ENCODE assay signal across 18 cellular contexts in the genomic region with DNA sequence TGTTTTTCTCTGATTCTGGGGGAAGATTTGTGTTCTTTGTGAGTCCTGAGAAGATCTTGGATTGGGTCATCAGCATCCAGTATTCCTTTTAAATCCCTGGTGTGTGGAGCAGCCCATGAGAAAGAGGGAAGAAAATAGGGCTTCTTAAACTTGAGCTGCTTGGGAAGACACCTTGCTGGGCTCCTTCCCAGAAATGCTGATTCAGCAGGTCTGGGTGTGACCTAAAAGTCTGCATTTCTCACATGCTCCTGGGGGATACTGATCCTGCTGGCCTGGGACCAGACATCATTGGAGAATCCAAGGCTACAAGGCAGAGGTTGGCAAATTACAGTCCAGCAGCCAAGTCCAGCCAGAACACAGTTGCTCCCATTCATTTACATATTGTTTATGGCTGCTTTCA. TPM values are rescaled to one million over a fixed set of nuclear protein-coding genes. Genes with fewer than 3 reads are reported as not detected.
DNase-seq lines count a peak whose midpoint lies in the region; ATAC-seq, FAIRE-seq and TF ChIP-seq lines count a peak whose summit lies in the region.
"Had no signal": no experiment of that assay in that cellular context is flagged by ENCODE, and none has a peak within 500 bp of the region (broad histone marks: within the 10 kb centered on the region; RNA-seq: fewer than 3 reads in every experiment).

No MANE protein-coding gene starts in this region.

- H3K9me3 ChIP-seq in CD4-positive, alpha-beta T cell (ENCODE audit: control insufficient read depth, low read length): no peaks in the 10 kb centered on the region
- H3K9me3 ChIP-seq in naive thymus-derived CD4-positive, alpha-beta T cell (ENCODE audit: control insufficient read depth in 2 of 3, low read length in 3 of 3): no peaks in the 10 kb centered on the region
- H3K9me3 ChIP-seq: HAP-1 had no signal

- no peaks in the 10 kb centered on the region for H3K27me3 Mint-ChIP-seq in CD4-positive, alpha-beta T cell
- no peaks in the 10 kb centered on the region for H3K27me3 Mint-ChIP-seq in naive thymus-derived CD4-positive, alpha-beta T cell
- H3K27me3 Mint-ChIP-seq in activated T-cell treated with anti-CD3 and anti-CD28 coated beads, Interleukin-2, amount 50 U/mL, for 24 hours: no peaks in the 10 kb centered on the region
- H3K27me3 Mint-ChIP-seq: CD4-positive, alpha-beta memory T cell had no signal

- H3K27ac ChIP-seq in CD4-positive, alpha-beta T cell (ENCODE audit: low read depth, low read length): no peak overlapping the region
- no peak overlapping the region for H3K27ac ChIP-seq in naive thymus-derived CD4-positive, alpha-beta T cell (ENCODE audit: low read depth, low read length)
- H3K27ac ChIP-seq: C4-2B had no signal

- no peaks in the 10 kb centered on the region for H3K27me3 ChIP-seq in CD4-positive, alpha-beta T cell (ENCODE audit: control insufficient read depth, insufficient read depth, low read length)
- no peaks in the 10 kb centered on the region for H3K27me3 ChIP-seq in naive thymus-derived CD4-positive, alpha-beta T cell (ENCODE audit: control insufficient read depth in 2 of 2, insufficient read depth in 2 of 2, low read length in 2 of 2)

- peaks cover 0 to 25% of the 10 kb centered on the region in 2 donors for H3K4me1 ChIP-seq in naive thymus-derived CD4-positive, alpha-beta T cell (ENCODE audit: control insufficient read depth in 2 of 2, insufficient read depth in 2 of 2, low read length in 2 of 2)
- H3K4me1 ChIP-seq: HAP-1 had no signal

- H3K4me3 ChIP-seq in naive thymus-derived CD4-positive, alpha-beta T cell (ENCODE audit: low read length): no peak overlapping the region
- H3K4me3 ChIP-seq: HAP-1 had no signal

- H3K36me3 ChIP-seq in naive thymus-derived CD4-positive, alpha-beta T cell (ENCODE audit: control insufficient read depth in 2 of 3, insufficient read depth in 3 of 3, low read length in 3 of 3): no peaks in the 10 kb centered on the region
- H3K36me3 ChIP-seq: HAP-1 had no signal

- H3K27ac Mint-ChIP-seq in CD4-positive, alpha-beta T cell: peak overlapping the region; percentile 96
- peak overlapping the region in 7 of 9 donors; percentile 32 to 96 (median 91) for H3K27ac Mint-ChIP-seq in naive thymus-derived CD4-positive, alpha-beta T cell
- no peak overlapping the region for H3K27ac Mint-ChIP-seq in activated T-cell treated with anti-CD3 and anti-CD28 coated beads, Interleukin-2, amount 50 U/mL, for 24 hours

- FAIRE-seq in frontal cortex (lab: Jason Lieb, UNC): no peak
- FAIRE-seq: GM12892, GM18507 had no signal

- no peak overlapping the region for H3K4me3 Mint-ChIP-seq in CD4-positive, alpha-beta T cell
- no peak overlapping the region for H3K4me3 Mint-ChIP-seq in naive thymus-derived CD4-positive, alpha-beta T cell
- H3K4me3 Mint-ChIP-seq in activated T-cell treated with anti-CD3 and anti-CD28 coated beads, Interleukin-2, amount 50 U/mL, for 24 hours: no peak overlapping the region

- POLR2A ChIA-PET in CD4-positive, alpha-beta T cell (lab: Charles Lee): interaction anchor here (0.7 to 1.2 kb wide), 2 partner anchors 34 kb away, joined by 3 to 4 read pairs; no protein-coding TSS in a partner anchor
- POLR2A ChIA-PET in naive thymus-derived CD4-positive, alpha-beta T cell (lab: Charles Lee): interaction anchor here (0.6 kb wide), 1 partner anchor 46 kb away, joined by 3 read pairs; no protein-coding TSS in a partner anchor

- DNase-seq in CD4-positive, alpha-beta T cell: no peak
- peak; percentile 25 for DNase-seq in astrocyte of the hippocampus (ENCODE audit: low read depth, low spot score)
- DNase-seq in naive thymus-derived CD4-positive, alpha-beta T cell: no peak
- no peak for DNase-seq in NCI-H1694 (lab: John Stamatoyannopoulos, UW)
- no peak for DNase-seq in frontal cortex (ENCODE audit: low spot score in 2 of 2)
- no peak for DNase-seq in activated T-cell treated with anti-CD3 and anti-CD28 coated beads, Interleukin-2, amount 50 U/mL, for 24 hours
- DNase-seq: ACHN; AML-193; CD4-positive, alpha-beta memory T cell; DMS153; DMS79; GDM1; GOT3; KBM-7 had no signal

- TF ChIP-seq CTCF in CD4-positive, alpha-beta T cell (IDR thresholded peaks at IDR 0.05): no peak

- intact Hi-C loops in CD4-positive, alpha-beta T cell (cut with DNase I, micrococcal nuclease): loop anchor here (5.0 kb wide), 2 partner anchors 95 to 320 kb away; no protein-coding TSS in a partner anchor
- intact Hi-C loops in naive thymus-derived CD4-positive, alpha-beta T cell (cut with micrococcal nuclease): no loop called here

- ATAC-seq in CD4-positive, alpha-beta T cell (ENCODE audit: poor library complexity): no peak
- no peak for ATAC-seq in naive thymus-derived CD4-positive, alpha-beta T cell

- H3K36me3 Mint-ChIP-seq in CD4-positive, alpha-beta T cell (ENCODE audit: low read depth): no peaks in the 10 kb centered on the region
- H3K36me3 Mint-ChIP-seq in naive thymus-derived CD4-positive, alpha-beta T cell: peaks cover 0 to 7% (median 0%) of the 10 kb centered on the region in 5 donors
- no peaks in the 10 kb centered on the region for H3K36me3 Mint-ChIP-seq in activated T-cell treated with anti-CD3 and anti-CD28 coated beads, Interleukin-2, amount 50 U/mL, for 24 hours (ENCODE audit: low read depth)

- peaks cover 48% of the 10 kb centered on the region for H3K4me1 Mint-ChIP-seq in CD4-positive, alpha-beta T cell (ENCODE audit: low read depth)
- H3K4me1 Mint-ChIP-seq in naive thymus-derived CD4-positive, alpha-beta T cell: peaks cover 24 to 45% (median 37%) of the 10 kb centered on the region in 7 donors
- peaks cover 29% of the 10 kb centered on the region for H3K4me1 Mint-ChIP-seq in activated T-cell treated with anti-CD3 and anti-CD28 coated beads, Interleukin-2, amount 50 U/mL, for 24 hours (ENCODE audit: low read depth)

- CTCF ChIA-PET in CD4-positive, alpha-beta T cell (lab: Charles Lee): interaction anchor here (1.0 kb wide), 1 partner anchor 131 kb away, joined by 3 read pairs; no protein-coding TSS in a partner anchor
- CTCF ChIA-PET in naive thymus-derived CD4-positive, alpha-beta T cell (lab: Charles Lee): interaction anchor here (0.6 to 13.1 kb wide), 5 partner anchors 41 to 319 kb away, joined by 3 to 224 read pairs (median 3); no protein-coding TSS in a partner anchor

- no peaks in the 10 kb centered on the region for H3K9me3 Mint-ChIP-seq in CD4-positive, alpha-beta T cell
- no peaks in the 10 kb centered on the region for H3K9me3 Mint-ChIP-seq in naive thymus-derived CD4-positive, alpha-beta T cell
- no peaks in the 10 kb centered on the region for H3K9me3 Mint-ChIP-seq in activated T-cell treated with anti-CD3 and anti-CD28 coated beads, Interleukin-2, amount 50 U/mL, for 24 hours
- H3K9me3 Mint-ChIP-seq: CD4-positive, alpha-beta memory T cell had no signal

RNA-seq across cellular contexts. Expression of a gene that starts 54.2 kb away (rescaled TPM):
- total RNA-seq in CD4-positive, alpha-beta T cell: 10 to 100 TPM; 31.5 to 35.2 TPM
- total RNA-seq in naive thymus-derived CD4-positive, alpha-beta T cell: 10 to 100 TPM; 38.6 to 60.1 (median 49.5) TPM
- 100 to 1,000 TPM in 1 of 2 donors, 10 to 100 TPM in 1; 87.7 to 157 TPM for polyA plus RNA-seq in naive thymus-derived CD4-positive, alpha-beta T cell
- total RNA-seq in frontal cortex: 0.41 TPM

Comparison
In these comparisons a context has a peak if more than half of its experiments do, and no peak if none do; other contexts are left out.
1. RNA of a gene that starts 54.2 kb away (total RNA-seq): 38.6 to 60.1 TPM in naive thymus-derived CD4-positive, alpha-beta T cell and 31.5 to 35.2 TPM in CD4-positive, alpha-beta T cell; 0.41 TPM in frontal cortex (single experiment); every median in the first group is over 10 times any median in the second.
2. intact Hi-C loops: an anchor here in CD4-positive, alpha-beta T cell (5.0 kb wide); none called in naive thymus-derived CD4-positive, alpha-beta T cell.